In the genomic region with DNA sequence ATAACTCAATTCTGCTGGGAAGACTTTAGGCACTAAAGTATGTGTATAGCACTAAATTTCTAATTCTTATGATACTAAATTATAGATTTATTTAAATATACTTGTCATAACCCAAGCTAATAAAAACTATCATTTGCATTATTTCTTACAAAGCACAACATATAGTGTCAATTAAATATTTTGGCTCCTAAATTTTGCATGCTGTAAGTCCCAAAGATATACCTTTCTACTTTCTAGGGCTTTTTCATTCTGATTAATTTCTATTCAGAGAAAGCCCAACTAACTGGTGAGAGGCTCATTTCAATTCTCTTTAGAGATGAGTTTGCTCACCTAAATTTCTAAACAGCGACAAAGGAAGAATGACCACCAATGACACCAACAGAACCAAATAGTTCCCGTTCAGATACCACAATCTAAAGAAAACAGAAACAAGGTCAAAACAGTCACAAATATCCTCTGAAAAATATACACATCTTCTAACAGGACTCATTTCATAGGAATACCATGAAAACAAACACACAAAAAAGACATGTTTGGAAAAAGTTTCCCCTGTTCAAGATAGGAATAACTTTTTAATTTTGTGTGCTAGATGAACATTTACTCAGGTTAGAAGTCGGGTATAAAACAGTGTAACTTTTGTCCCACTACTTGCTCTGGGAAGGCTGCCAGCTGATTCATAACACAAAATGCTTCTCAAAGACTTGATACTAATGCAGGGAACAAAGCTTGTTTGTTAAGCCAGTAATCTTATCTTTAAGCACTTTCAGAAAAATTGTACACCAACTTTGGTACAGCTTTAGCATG, we compare ENCODE assay signal across 9 cellular contexts. TPM values are rescaled to one million over a fixed set of nuclear protein-coding genes. Genes with fewer than 3 reads are reported as not detected.
DNase-seq lines count a peak whose midpoint lies in the region; ATAC-seq, FAIRE-seq and TF ChIP-seq lines count a peak whose summit lies in the region.
"Had no signal": no experiment of that assay in that cellular context is flagged by ENCODE, and none has a peak within 500 bp of the region (broad histone marks: within the 10 kb centered on the region; RNA-seq: fewer than 3 reads in every experiment).

No MANE protein-coding gene starts in this region.

- H3K9me3 Mint-ChIP-seq in activated T-cell treated with anti-CD3 and anti-CD28 coated beads, Interleukin-2, amount 50 U/mL, for 4 hours, result no peaks in the 10 kb centered on the region
- H3K9me3 Mint-ChIP-seq in MCF 10A (ENCODE audit: unreplicated experiment), result no peaks in the 10 kb centered on the region

- no peak for FAIRE-seq in HepG2 (lab: Jason Lieb, UNC)

- H3K27ac Mint-ChIP-seq in MCF 10A (ENCODE audit: low read depth, unreplicated experiment), result no peak overlapping the region

- ATAC-seq in activated T-cell treated with anti-CD3 and anti-CD28 coated beads, Interleukin-2, amount 50 U/mL, for 4 hours, result peak in 1 of 2 donors; percentile 5
- ATAC-seq in HepG2, result no peak; the same call in 2 of the 3 replicates

- 0 out of 2 replicates have a peak, but pooled peaks have one; percentile 9 for TF ChIP-seq RAD21 in HepG2 (CRISPR knock-in tag; IDR thresholded peaks at IDR 0.05)

- peaks cover 71% of the 10 kb centered on the region for H3K4me1 Mint-ChIP-seq in activated T-cell treated with anti-CD3 and anti-CD28 coated beads, Interleukin-2, amount 50 U/mL, for 4 hours (ENCODE audit: low read depth)
- peaks cover 24% of the 10 kb centered on the region for H3K4me1 Mint-ChIP-seq in MCF 10A (ENCODE audit: insufficient read depth, unreplicated experiment)

- DNase-seq in activated T-cell treated with anti-CD3 and anti-CD28 coated beads, Interleukin-2, amount 50 U/mL, for 4 hours, result no peak
- no peak for DNase-seq in activated T-cell treated with anti-CD3 and anti-CD28 coated beads, Interleukin-2, amount 50 U/mL, for 48 hours
- peak; percentile 85 for DNase-seq in MCF 10A (ENCODE audit: unreplicated experiment)
- peak; percentile 78 for DNase-seq in HepG2 (ENCODE audit: low spot score)
- DNase-seq in ureter (ENCODE audit: low spot score), result peak; percentile 77
- no peak for DNase-seq in iPS-NIHi7 (ENCODE audit: extremely low spot score)
- DNase-seq in HPDE6-E6E7 (ENCODE audit: extremely low spot score), result no peak
- DNase-seq in NCI-H1105 (lab: John Stamatoyannopoulos, UW), result no peak
- DNase-seq: COR-L47 had no signal

- peaks cover 71% of the 10 kb centered on the region for H3K36me3 Mint-ChIP-seq in activated T-cell treated with anti-CD3 and anti-CD28 coated beads, Interleukin-2, amount 50 U/mL, for 4 hours (ENCODE audit: insufficient read depth)
- peaks cover 100% of the 10 kb centered on the region for H3K36me3 Mint-ChIP-seq in MCF 10A (ENCODE audit: insufficient read depth, unreplicated experiment)

- 29% methylated on average over 3 of the region's 3 CpGs for WGBS in HepG2 (ENCODE audit: low lambda C conversion rate)

- no TSS peak for BruUV-seq in MCF 10A (replicated peaks; lab: Mats Ljungman, UMichigan)
- no TSS peak for BruUV-seq in HepG2 (replicated peaks; lab: Mats Ljungman, UMichigan)

- TF ChIP-seq EP300 in HepG2 (IDR thresholded peaks at IDR 0.05; ENCODE audit: low read depth in 2 of 2, low read length in 2 of 2) (0 out of 4 replicates have a peak, but pooled peaks of 1 of the 2 experiments have one; percentile 14), HepG2 (CRISPR knock-in tag; IDR thresholded peaks at IDR 0.05; ENCODE audit: borderline replicate concordance) (no peak)

- no peak overlapping the region for H2AFZ ChIP-seq in HepG2 (ENCODE audit: low read length)

- H3K79me2 ChIP-seq in HepG2 (ENCODE audit: insufficient read depth, low read length), result peaks cover 36% of the 10 kb centered on the region

- CTCF ChIA-PET in MCF 10A (lab: Yijun Ruan, JAX), result interaction anchor here (0.6 to 1.9 kb wide), 3 partner anchors 240 to 569 kb away, joined by 4 to 6 read pairs (median 5); no protein-coding TSS in a partner anchor
- CTCF ChIA-PET in HepG2 (lab: Yijun Ruan, JAX; ENCODE audit: low intra/inter-chr PET ratio, low total read pairs), result no interaction called here

- H3K9me3 ChIP-seq in HepG2 (ENCODE audit: low read length), result no peaks in the 10 kb centered on the region

- in situ Hi-C loops in HepG2 (cut with HindIII; ENCODE audit: extremely low pct_ligation_motif_present, low pct_unique_long_range_greater_than_20kb), result no loop called here

- peak; percentile 19 to 35; a peak in 2 of 4 replicates for TF ChIP-seq POLR2A in HepG2 (IDR thresholded peaks at IDR 0.05; ENCODE audit: insufficient read depth in 1 of 2, low read depth in 2 of 2, low read length in 2 of 2)

- H3K27me3 ChIP-seq in HepG2 (ENCODE audit: control insufficient read depth in 1 of 2, insufficient read depth in 2 of 2, low read length in 2 of 2), result no peaks in the 10 kb centered on the region

- H3K4me2 ChIP-seq in HepG2 (ENCODE audit: low read depth, low read length), result peak overlapping the region; percentile 94

- peak overlapping the region; percentile 98; the same call in 1 of the 2 replicates for H3K9ac ChIP-seq in HepG2 (ENCODE audit: insufficient read depth, low read depth, low read length)

- peaks cover 32 to 92% of the 10 kb centered on the region in 2 experiments for H3K36me3 ChIP-seq in HepG2 (replicated peaks in 1 of 2; ENCODE audit: control insufficient read depth in 1 of 2, insufficient read depth in 2 of 2, low read length in 2 of 2)

- TF ChIP-seq CTCF in MCF 10A (IDR thresholded peaks at IDR 0.05; ENCODE audit: unreplicated experiment) (no peak), HepG2 (CRISPR knock-in tag; IDR thresholded peaks at IDR 0.05) (no peak)

- H3K4me3 Mint-ChIP-seq in activated T-cell treated with anti-CD3 and anti-CD28 coated beads, Interleukin-2, amount 50 U/mL, for 4 hours, result peak overlapping the region; percentile 38
- peak overlapping the region; percentile 93 for H3K4me3 Mint-ChIP-seq in MCF 10A (ENCODE audit: unreplicated experiment)

- peak overlapping the region; percentile 5 to 94 (median 84); a peak in 4 of 6 replicates for H3K4me3 ChIP-seq in HepG2 (replicated peaks in 1 of 3; ENCODE audit: insufficient read depth in 1 of 3, low read depth in 2 of 3, low read length in 3 of 3)

- POLR2A ChIA-PET in MCF 10A (lab: Yijun Ruan, JAX), result interaction anchor here (0.6 to 12.5 kb wide), 16 partner anchors 7 to 374 kb away, joined by 3 to 497 read pairs (median 16); a partner anchor contains a TSS
- POLR2A ChIA-PET in HepG2 (lab: Yijun Ruan, JAX), result interaction anchor here (1.0 to 1.5 kb wide), 5 partner anchors 8 to 299 kb away, joined by 3 to 5 read pairs (median 4); a partner anchor contains a TSS

- H3K4me1 ChIP-seq in HepG2 (ENCODE audit: insufficient read depth, low read length), result peaks cover 67% of the 10 kb centered on the region

- peak overlapping the region; percentile 97 for H3K27ac ChIP-seq in HepG2 (ENCODE audit: extremely low read length, insufficient read depth, low read length)

- peaks cover 100% of the 10 kb centered on the region for H4K20me1 ChIP-seq in HepG2 (ENCODE audit: insufficient read depth, low read length)

- intact Hi-C loops in MCF 10A (cut with micrococcal nuclease) (loop anchor here (2.0 to 5.0 kb wide), 2 partner anchors 292 to 373 kb away; a partner anchor contains a TSS), HepG2 (cut with micrococcal nuclease; ENCODE audit: unreplicated experiment) (loop anchor here (10.0 kb wide), 1 partner anchor 370 kb away; a partner anchor contains a TSS)

- no peaks in the 10 kb centered on the region for H3K27me3 Mint-ChIP-seq in activated T-cell treated with anti-CD3 and anti-CD28 coated beads, Interleukin-2, amount 50 U/mL, for 4 hours (ENCODE audit: low read depth)
- no peaks in the 10 kb centered on the region for H3K27me3 Mint-ChIP-seq in MCF 10A (ENCODE audit: insufficient read depth, unreplicated experiment)

RNA-seq across cellular contexts. Expression of a gene that starts 7.6 kb away (rescaled TPM):
- 100 to 1,000 TPM; 164 to 214 (median 175) TPM for total RNA-seq in activated T-cell treated with anti-CD3 and anti-CD28 coated beads, Interleukin-2, amount 50 U/mL, for 4 hours
- total RNA-seq in MCF 10A (2022) (817 and 1,070 TPM in 2 replicates), HepG2 (2016; rRNA removed; fragmentation: Illumina TruSeq; extraction: Trizol) (230 and 368 TPM in 2 replicates), ureter (292 TPM)
- 31.8 and 45.4 TPM in 2 replicates for total RNA-seq in HepG2 (2016; cell fraction: cytosol; rRNA removed; fragmentation: Illumina TruSeq; extraction: Trizol; ENCODE audit: low read depth)
- total RNA-seq in HepG2 (2016; cell fraction: insoluble cytoplasmic fraction; rRNA removed; fragmentation: Illumina TruSeq; extraction: Trizol), result 210 and 375 TPM in 2 replicates
- total RNA-seq in HepG2 (2016; cell fraction: membrane; rRNA removed; fragmentation: Illumina TruSeq; extraction: Trizol), result 98.8 and 127 TPM in 2 replicates
- total RNA-seq in HepG2 (2016; cell fraction: nucleus; rRNA removed; fragmentation: Illumina TruSeq; extraction: Trizol), result 947 and 961 TPM in 2 replicates
- 861 and 880 TPM in 2 replicates for polyA plus RNA-seq in HepG2 (2011; rRNA removed)
- 346 and 636 TPM in 2 replicates for polyA plus RNA-seq in HepG2 (2011; cell fraction: cytosol; rRNA removed)
- 926 and 1,239 TPM in 2 replicates for polyA plus RNA-seq in HepG2 (2011; cell fraction: nucleus; rRNA removed)
- polyA plus RNA-seq in HepG2 (2012), result 836 and 868 TPM in 2 replicates
- 8.1 TPM in 2 replicates for polyA plus RNA-seq in HepG2 (2016; cell fraction: cytosol; fragmentation: Illumina TruSeq; extraction: Trizol; ENCODE audit: low read depth)
- 138 and 148 TPM in 2 replicates for polyA plus RNA-seq in HepG2 (2016; cell fraction: insoluble cytoplasmic fraction; fragmentation: Illumina TruSeq; extraction: Trizol; ENCODE audit: low read depth)
- polyA plus RNA-seq in HepG2 (2016; cell fraction: membrane; fragmentation: Illumina TruSeq; extraction: Trizol; ENCODE audit: low read depth), result 24.1 and 28.9 TPM in 2 replicates
- 882 and 909 TPM in 2 replicates for polyA plus RNA-seq in HepG2 (2016; cell fraction: nucleus; fragmentation: Illumina TruSeq; extraction: Trizol; ENCODE audit: insufficient read depth, low read depth)
- polyA minus RNA-seq in HepG2 (2011; rRNA and poly(A)+ RNA removed; ENCODE audit: low replicate concordance), result 406 and 1,055 TPM in 2 replicates
- polyA minus RNA-seq in HepG2 (2011; cell fraction: cytosol; rRNA and poly(A)+ RNA removed), result 1,075 and 1,302 TPM in 2 replicates
- 2,125 and 2,864 TPM in 2 replicates for polyA minus RNA-seq in HepG2 (2011; cell fraction: nucleus; rRNA and poly(A)+ RNA removed)

Comparison
In these comparisons a context has a peak if more than half of its experiments do, and no peak if none do; other contexts are left out.
1. DNase-seq: peak in MCF 10A (single experiment), HepG2 (single experiment) and ureter (single experiment); none in activated T-cell treated with anti-CD3 and anti-CD28 coated beads, Interleukin-2, amount 50 U/mL, for 4 hours (single experiment), activated T-cell treated with anti-CD3 and anti-CD28 coated beads, Interleukin-2, amount 50 U/mL, for 48 hours (0 of 2), iPS-NIHi7 (single experiment), HPDE6-E6E7 (single experiment) and NCI-H1105 (single experiment).